ENCODE assay signal across 32 cellular contexts in genomic region chr6:54403096-54403495, GRCh38.
"Had no signal": no experiment of that assay in that cellular context is flagged by ENCODE, and none has a peak within 500 bp of the region (broad histone marks: within the 10 kb centered on the region; RNA-seq: fewer than 3 reads in every experiment).

No MANE protein-coding gene starts in this region.

- H3K79me2 ChIP-seq: parathyroid adenoma had no signal

- H3K36me3 ChIP-seq: gastroesophageal sphincter, heart right ventricle, left lung, neural progenitor cell, right atrium auricular region, suprapubic skin, thyroid gland, vagina had no signal

- ATAC-seq: esophagus mucosa; gastroesophageal sphincter; heart right ventricle; left cardiac atrium; left lung; naive thymus-derived CD4-positive, alpha-beta T cell; sciatic nerve; stimulated activated naive CD8-positive, alpha-beta T cell treated with anti-CD3 and anti-CD28 coated beads, Interleukin-15, amount 100 ng/mL, for 72 hours had no signal

- DNase-seq: effector CD8-positive, alpha-beta T cell; endodermal cell; foreskin fibroblast; glutamatergic neuron; heart right ventricle; hippocampal formation; left cardiac atrium; left lung; mesendoderm; midbrain; naive thymus-derived CD4-positive, alpha-beta T cell; stimulated activated CD4-positive, alpha-beta T cell treated with anti-CD3 and anti-CD28 coated beads, Interleukin-12 subunit alpha, Interleukin-12 subunit beta, amount 100 ng/mL, for 4 hours; stimulated activated CD4-positive, alpha-beta T cell treated with anti-CD3 and anti-CD28 coated beads, Interleukin-1b, Interleukin-23, amount 100 ng/mL, for 48 hours; stimulated activated CD4-positive, alpha-beta T cell treated with anti-CD3 and anti-CD28 coated beads, Interleukin-4, amount 100 ng/mL, for 1 hour; stimulated activated CD8-positive, alpha-beta memory T cell treated with anti-CD3 and anti-CD28 coated beads, Interleukin-4, amount 100 ng/mL, for 48 hours; stimulated activated naive CD4-positive, alpha-beta T cell; stimulated activated naive CD8-positive, alpha-beta T cell treated with anti-CD3 and anti-CD28 coated beads, Interleukin-15, amount 100 ng/mL, for 72 hours; thyroid gland; trophoblast cell had no signal

- H3K27me3 ChIP-seq: gastroesophageal sphincter, heart right ventricle, left lung, neural progenitor cell, right atrium auricular region, suprapubic skin, thyroid gland, vagina had no signal

- H3K36me3 Mint-ChIP-seq: naive thymus-derived CD4-positive, alpha-beta T cell; neural progenitor cell had no signal

- H3K27me3 Mint-ChIP-seq: dendritic cell treated with granulocyte-macrophage colony-stimulating factor and Interleukin-4, amounts not matched to agents 40 ng/mL and 50 ng/mL, for 4 days; naive thymus-derived CD4-positive, alpha-beta T cell; progenitor cell of endocrine pancreas; stimulated activated naive CD8-positive, alpha-beta T cell treated with anti-CD3 and anti-CD28 coated beads, Interleukin-15, amount 100 ng/mL, for 72 hours had no signal

- H3K4me3 ChIP-seq: gastroesophageal sphincter, heart right ventricle, left lung, neural progenitor cell, right atrium auricular region, smooth muscle cell, suprapubic skin, thyroid gland, vagina had no signal

- H3K4me1 ChIP-seq: gastroesophageal sphincter, heart right ventricle, left lung, parathyroid adenoma, right atrium auricular region, suprapubic skin, thyroid gland, vagina had no signal

- H2AFZ ChIP-seq: neural progenitor cell, parathyroid adenoma had no signal

- H3K9ac ChIP-seq: neural progenitor cell, parathyroid adenoma had no signal

- H3K4me2 ChIP-seq: neural progenitor cell, smooth muscle cell had no signal

- H3K4me1 Mint-ChIP-seq: endodermal cell; naive thymus-derived CD4-positive, alpha-beta T cell; nephron; stimulated activated naive CD8-positive, alpha-beta T cell treated with anti-CD3 and anti-CD28 coated beads, Interleukin-15, amount 100 ng/mL, for 72 hours had no signal

- H3K27ac Mint-ChIP-seq: dendritic cell treated with granulocyte-macrophage colony-stimulating factor and Interleukin-4, amounts not matched to agents 40 ng/mL and 50 ng/mL, for 4 days; endodermal cell; naive thymus-derived CD4-positive, alpha-beta T cell; nephron; neural progenitor cell; progenitor cell of endocrine pancreas; stimulated activated naive CD8-positive, alpha-beta T cell treated with anti-CD3 and anti-CD28 coated beads, Interleukin-15, amount 100 ng/mL, for 72 hours had no signal

- H3K4me3 Mint-ChIP-seq: dendritic cell treated with granulocyte-macrophage colony-stimulating factor and Interleukin-4, amounts not matched to agents 40 ng/mL and 50 ng/mL, for 4 days; endodermal cell; naive thymus-derived CD4-positive, alpha-beta T cell; nephron; neural progenitor cell; stimulated activated naive CD8-positive, alpha-beta T cell treated with anti-CD3 and anti-CD28 coated beads, Interleukin-15, amount 100 ng/mL, for 72 hours had no signal

- H3K9me3 ChIP-seq: gastroesophageal sphincter, right atrium auricular region, suprapubic skin, thyroid gland, vagina had no signal

- H3K27ac ChIP-seq: epithelial cell of prostate, gastroesophageal sphincter, heart right ventricle, left lung, neural progenitor cell, parathyroid adenoma, right atrium auricular region, suprapubic skin, thyroid gland, vagina had no signal

- H3K9me3 Mint-ChIP-seq: dendritic cell treated with granulocyte-macrophage colony-stimulating factor and Interleukin-4, amounts not matched to agents 40 ng/mL and 50 ng/mL, for 4 days; nephron had no signal
